In genomic region chr4:7101692-7102515, GRCh38 we compare ENCODE assay signal across 2 cellular contexts.
A peak's percentile ranks its signal among the peaks of the same experiment; 100 is the strongest.
TF ChIP-seq lines count a peak whose summit lies in the region.

No MANE protein-coding gene starts in this region.

TF ChIP-seq in HCT116, 20 proteins besides CTCF, POLR2A, EP300 and RAD21:
- no peak for TF ChIP-seq POLR2AphosphoS5 (IDR thresholded peaks at IDR 0.05; ENCODE audit: low read depth, low read length)
- peak; percentile 29; the same call in 1 of the 2 replicates for TF ChIP-seq CBX3 (IDR thresholded peaks at IDR 0.05; ENCODE audit: low read depth)
- TF ChIP-seq ELF1 (IDR thresholded peaks at IDR 0.05; ENCODE audit: borderline replicate concordance, low read depth): no peak
TF ChIP-seq in HCT116: peak in this region for 1.

TF ChIP-seq in GM12878, 131 proteins besides CTCF, POLR2A, EP300 and RAD21 (continues in another document):
- no peak for TF ChIP-seq CUX1 (IDR thresholded peaks at IDR 0.05; ENCODE audit: insufficient replicate concordance, low read depth, low read length)
- peak; percentile 66 for TF ChIP-seq IKZF1 (conservative IDR thresholded peaks at IDR 0.05)
- TF ChIP-seq CHD2 (IDR thresholded peaks at IDR 0.05; ENCODE audit: borderline replicate concordance, low read depth, low read length): no peak
- TF ChIP-seq ZNF687 (IDR thresholded peaks at IDR 0.05): no peak
- TF ChIP-seq BHLHE40 (IDR thresholded peaks at IDR 0.05; ENCODE audit: borderline replicate concordance in 1 of 2, low read depth in 2 of 2, low read length in 1 of 2): peak in 1 of 2 experiments; percentile 47; a peak in 2 of 4 replicates
- no peak for TF ChIP-seq CHD4 (IDR thresholded peaks at IDR 0.05)
- no peak for TF ChIP-seq SREBF1 (IDR thresholded peaks at IDR 0.05; ENCODE audit: low read length)
- peak; percentile 85 for TF ChIP-seq CBFB (IDR thresholded peaks at IDR 0.05; ENCODE audit: low read depth)
- no peak for TF ChIP-seq PRDM15 (CRISPR knock-in tag; IDR thresholded peaks at IDR 0.05)
- TF ChIP-seq NFIC (IDR thresholded peaks at IDR 0.05; ENCODE audit: low read depth, low read length): no peak
- no peak for TF ChIP-seq MTA2 (IDR thresholded peaks at IDR 0.05; ENCODE audit: low read depth)
- no peak for TF ChIP-seq NFXL1 (IDR thresholded peaks at IDR 0.05; ENCODE audit: borderline replicate concordance)
- TF ChIP-seq PAX5 (IDR thresholded peaks at IDR 0.05; ENCODE audit: borderline replicate concordance, low read depth, low read length): no peak
- TF ChIP-seq SMAD5 (IDR thresholded peaks at IDR 0.05; ENCODE audit: low read depth): no peak
- 0 out of 2 replicates have a peak, but pooled peaks have one; percentile 28 for TF ChIP-seq NBN (IDR thresholded peaks at IDR 0.05)
- TF ChIP-seq ATF7 (IDR thresholded peaks at IDR 0.05; ENCODE audit: low read depth): no peak
- TF ChIP-seq STAT3 (IDR thresholded peaks at IDR 0.05; ENCODE audit: low read depth, low read length): no peak
- TF ChIP-seq NFYA (IDR thresholded peaks at IDR 0.05; ENCODE audit: borderline replicate concordance, low read depth, low read length): no peak
- TF ChIP-seq ZZZ3 (IDR thresholded peaks at IDR 0.05; ENCODE audit: control insufficient read depth, insufficient read length, low read depth): no peak
- no peak for TF ChIP-seq POU2F2 (IDR thresholded peaks at IDR 0.05; ENCODE audit: borderline replicate concordance, low read depth, low read length)
- no peak for TF ChIP-seq ZBTB33 (IDR thresholded peaks at IDR 0.05)
- TF ChIP-seq POLR2AphosphoS5 (IDR thresholded peaks at IDR 0.05; ENCODE audit: low read length): no peak
- no peak for TF ChIP-seq SUPT20H (IDR thresholded peaks at IDR 0.05; ENCODE audit: borderline replicate concordance, control insufficient read depth, low read depth, low read length)
- no peak for TF ChIP-seq ETV6 (conservative IDR thresholded peaks at IDR 0.05 in 1 of 2, IDR thresholded peaks at IDR 0.05 in 1 of 2; ENCODE audit: borderline replicate concordance in 1 of 2, low read depth in 1 of 2)
- TF ChIP-seq SPI1 (IDR thresholded peaks at IDR 0.05; ENCODE audit: borderline replicate concordance, insufficient read depth, low read depth, low read length): peak; percentile 57; the same call in 1 of the 2 replicates
- TF ChIP-seq REST (IDR thresholded peaks at IDR 0.05; ENCODE audit: low read depth, low read length): peak; percentile 50; the same call in 1 of the 2 replicates
- TF ChIP-seq CEBPB (IDR thresholded peaks at IDR 0.05; ENCODE audit: borderline replicate concordance in 1 of 2, low read depth in 2 of 2, low read length in 2 of 2): no peak
- no peak for TF ChIP-seq NR2F1 (conservative IDR thresholded peaks at IDR 0.05)
- TF ChIP-seq SREBF2 (IDR thresholded peaks at IDR 0.05; ENCODE audit: low read length): no peak
- TF ChIP-seq SKIL (IDR thresholded peaks at IDR 0.05; ENCODE audit: low read depth, poor library complexity, severe bottlenecking): no peak
- TF ChIP-seq WRNIP1 (IDR thresholded peaks at IDR 0.05; ENCODE audit: borderline replicate concordance, low read depth, low read length): no peak
- no peak for TF ChIP-seq ZNF622 (IDR thresholded peaks at IDR 0.05)
- TF ChIP-seq EED (IDR thresholded peaks at IDR 0.05; ENCODE audit: low read depth): peak; percentile 59; the same call in 1 of the 2 replicates
- no peak for TF ChIP-seq SMC3 (IDR thresholded peaks at IDR 0.05; ENCODE audit: borderline replicate concordance, low read length)
- TF ChIP-seq ATF3 (IDR thresholded peaks at IDR 0.05; ENCODE audit: borderline replicate concordance, extremely low read depth, low read depth, low read length): no peak
- no peak for TF ChIP-seq KDM1A (IDR thresholded peaks at IDR 0.05; ENCODE audit: borderline replicate concordance)
- TF ChIP-seq BRCA1 (IDR thresholded peaks at IDR 0.05; ENCODE audit: low read depth, low read length): no peak
- no peak for TF ChIP-seq CBX3 (IDR thresholded peaks at IDR 0.05; ENCODE audit: borderline replicate concordance, low read depth)
